In genomic region chr5:62460578-62460983, GRCh38 we compare ENCODE assay signal across 8 cellular contexts. TPM values are rescaled to one million over a fixed set of nuclear protein-coding genes. Genes with fewer than 3 reads are reported as not detected.
DNase-seq lines count a peak whose midpoint lies in the region; ATAC-seq, FAIRE-seq and TF ChIP-seq lines count a peak whose summit lies in the region.

No MANE protein-coding gene starts in this region.

- H3K27ac ChIP-seq in DOHH2 (ENCODE audit: low read depth, low read length) (no peak overlapping the region), colonic mucosa (no peak overlapping the region)

- H3K36me3 Mint-ChIP-seq in memory B cell, result peaks cover 1% of the 10 kb centered on the region

- H3K4me2 ChIP-seq in DOHH2 (ENCODE audit: low read length), result 0 out of 2 replicates have a peak overlapping the region, but pooled peaks have one; percentile 14

- H3K27me3 ChIP-seq in DOHH2 (ENCODE audit: control insufficient read depth, low read length) (no peaks in the 10 kb centered on the region), colonic mucosa (no peaks in the 10 kb centered on the region)

- DNase-seq in GM19239 (ENCODE audit: insufficient read length, low spot score), result peak; percentile 9
- peak; percentile 29 for DNase-seq in NCI-H526 treated with DMSO at 0.1 percent for 48 hours (lab: John Stamatoyannopoulos, UW)
- no peak for DNase-seq in colonic mucosa
- peak in 1 of 2 donors; percentile 18 for DNase-seq in memory B cell (ENCODE audit: low spot score in 2 of 2)
- no peak for DNase-seq in stimulated activated CD4-positive, alpha-beta T cell treated with anti-CD3 and anti-CD28 coated beads, Interleukin-12 subunit alpha, Interleukin-12 subunit beta, amount 100 ng/mL, for 4 hours
- DNase-seq in ureter (ENCODE audit: low spot score), result no peak

- H3K9me2 ChIP-seq in DOHH2 (replicated peaks; ENCODE audit: control insufficient read depth, low read length), result no peaks in the 10 kb centered on the region

- no peaks in the 10 kb centered on the region for H3K27me3 Mint-ChIP-seq in memory B cell

- H3K9me3 ChIP-seq in DOHH2 (ENCODE audit: control insufficient read depth, insufficient read depth, low read length) (no peaks in the 10 kb centered on the region), colonic mucosa (no peaks in the 10 kb centered on the region)

- intact Hi-C loops in colonic mucosa (cut with DNase I), result loop anchor here (5.0 kb wide), 1 partner anchor 317 kb away; no protein-coding TSS in a partner anchor

- ATAC-seq in HG03135 (IDR thresholded peaks at IDR 0.05; ENCODE audit: unreplicated experiment), result peak; percentile 87
- ATAC-seq in memory B cell (ENCODE audit: low read depth), result peak; percentile 53

- no peak overlapping the region for H3K4me3 ChIP-seq in DOHH2 (ENCODE audit: low read length)
- no peak overlapping the region for H3K4me3 ChIP-seq in colonic mucosa

- no peaks in the 10 kb centered on the region for H3K4me1 Mint-ChIP-seq in memory B cell

- 0 out of 2 replicates have a peak, but pooled peaks cover 16% of the 10 kb centered on the region for H3F3A ChIP-seq in DOHH2 (ENCODE audit: control insufficient read depth, insufficient read depth)

- peak; percentile 93 for FAIRE-seq in GM19239 (lab: Jason Lieb, UNC)

- H3K79me2 ChIP-seq in DOHH2 (ENCODE audit: control insufficient read depth, low read length), result peaks cover 22% of the 10 kb centered on the region

- H3K4me1 ChIP-seq in DOHH2 (ENCODE audit: control insufficient read depth, low read length), result peaks cover 9% of the 10 kb centered on the region
- H3K4me1 ChIP-seq in colonic mucosa, result no peaks in the 10 kb centered on the region

- H3K9me3 Mint-ChIP-seq in memory B cell, result no peaks in the 10 kb centered on the region

- H4K20me1 ChIP-seq in DOHH2 (ENCODE audit: control insufficient read depth, insufficient read depth, low read depth, low read length), result 0 out of 2 replicates have a peak, but pooled peaks cover 3% of the 10 kb centered on the region

- no peak overlapping the region for H3K27ac Mint-ChIP-seq in memory B cell

- no peak overlapping the region for H3K9ac ChIP-seq in colonic mucosa (ENCODE audit: low read depth in 2 of 2, low read length in 2 of 2)

- H3K36me3 ChIP-seq in DOHH2 (ENCODE audit: control insufficient read depth, low read length) (peaks cover 12% of the 10 kb centered on the region), colonic mucosa (no peaks in the 10 kb centered on the region)

- H3K4me3 Mint-ChIP-seq in memory B cell, result no peak overlapping the region

- TF ChIP-seq CTCF in DOHH2 (IDR thresholded peaks at IDR 0.05; ENCODE audit: low read depth, low read length, poor library complexity, severe bottlenecking) (peak; percentile 84), colonic mucosa (IDR thresholded peaks at IDR 0.05) (peak; percentile 77)

RNA-seq across cellular contexts. Expression of gene IPO11, which starts 48.0 kb away (rescaled TPM):
- 10 to 100 TPM; 17.5 to 39.8 TPM for total RNA-seq in colonic mucosa
- total RNA-seq in ureter, result 48.9 TPM

RNA-seq across cellular contexts. Expression of gene DIMT1, which starts 56.9 kb away (rescaled TPM):
- total RNA-seq in colonic mucosa (10 to 100 TPM; 12.4 to 15.2 TPM), ureter (30.3 TPM)

Comparison
In these comparisons a context has a peak if more than half of its experiments do, and no peak if none do; other contexts are left out.
1. DNase-seq: peak in GM19239 (single experiment) and NCI-H526 treated with DMSO at 0.1 percent for 48 hours (single experiment); none in colonic mucosa (single experiment), stimulated activated CD4-positive, alpha-beta T cell treated with anti-CD3 and anti-CD28 coated beads, Interleukin-12 subunit alpha, Interleukin-12 subunit beta, amount 100 ng/mL, for 4 hours (single experiment) and ureter (single experiment).